20 cellular contexts compared by ENCODE assay signal in the genomic region with DNA sequence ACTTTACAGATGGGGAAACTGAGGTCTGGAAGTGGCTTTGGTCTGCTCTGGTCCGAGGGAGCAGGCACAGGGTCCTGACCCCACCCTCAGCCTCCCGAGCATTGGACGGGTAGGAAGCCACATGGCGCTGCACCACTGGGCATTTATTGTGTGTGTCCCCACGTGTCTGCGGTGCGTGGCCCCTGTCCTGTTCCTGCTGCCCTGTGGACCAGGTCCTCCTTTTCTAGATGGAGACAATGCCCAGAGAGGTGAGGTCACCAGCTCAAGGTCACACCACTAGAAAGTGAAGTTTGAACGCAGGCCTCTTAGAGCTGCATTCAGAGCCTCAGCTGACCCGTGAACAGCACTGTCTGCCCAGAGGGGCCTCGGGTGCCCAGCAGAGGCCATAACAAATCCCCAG.
"Had no signal": no experiment of that assay in that cellular context is flagged by ENCODE, and none has a peak within 500 bp of the region (broad histone marks: within the 10 kb centered on the region; RNA-seq: fewer than 3 reads in every experiment).

No MANE protein-coding gene starts in this region.

- H3K9me3 ChIP-seq: ascending aorta, pancreas, tibial nerve, uterus had no signal

- H3K27me3 ChIP-seq: ascending aorta, brain microvascular endothelial cell, pancreas, tibial nerve, uterus had no signal

- DNase-seq: activated T-cell treated with anti-CD3 and anti-CD28 coated beads, Interleukin-2, amount 50 U/mL, for 1 hour; brain microvascular endothelial cell; effector CD4-positive, alpha-beta T cell; foreskin fibroblast; hippocampal formation; kidney glomerular epithelial cell; pancreas; stimulated activated CD4-positive, alpha-beta T cell treated with anti-CD3 and anti-CD28 coated beads, Interleukin-15, amount 100 ng/mL, for 24 hours; stimulated activated CD8-positive, alpha-beta memory T cell treated with anti-CD3 and anti-CD28 coated beads, Interleukin-4, amount 100 ng/mL, for 48 hours; stimulated activated naive CD4-positive, alpha-beta T cell treated with Interleukin-2 at 50 U/mL for 16 hours; T-helper 9 cell; uterus had no signal

- H3K4me1 ChIP-seq: pancreas, uterus had no signal

- H3K36me3 ChIP-seq: ascending aorta, brain microvascular endothelial cell, pancreas, tibial nerve, uterus had no signal

- H3K27me3 Mint-ChIP-seq: memory B cell; natural killer cell treated with Interleukin-12 subunit alpha and Interleukin-12 subunit beta and Interleukin-15 and Interleukin-18, amount 100 ng/mL, for 72 hours had no signal

- H3K4me2 ChIP-seq: smooth muscle cell had no signal

- H3K4me3 ChIP-seq: ascending aorta, pancreas, smooth muscle cell, tibial nerve, uterus had no signal

- H3K27ac Mint-ChIP-seq: memory B cell; natural killer cell treated with Interleukin-12 subunit alpha and Interleukin-12 subunit beta and Interleukin-15 and Interleukin-18, amount 100 ng/mL, for 72 hours; WTC11 had no signal

- H3K4me3 Mint-ChIP-seq: memory B cell; natural killer cell treated with Interleukin-12 subunit alpha and Interleukin-12 subunit beta and Interleukin-15 and Interleukin-18, amount 100 ng/mL, for 72 hours; WTC11 had no signal

- H3K9me3 Mint-ChIP-seq: activated naive CD4-positive, alpha-beta T cell treated with anti-CD3 and anti-CD28 coated beads, Interleukin-2, amount 50 U/mL, for 72 hours; memory B cell; natural killer cell treated with Interleukin-12 subunit alpha and Interleukin-12 subunit beta and Interleukin-15 and Interleukin-18, amount 100 ng/mL, for 72 hours; WTC11 had no signal

- H3K27ac ChIP-seq: brain microvascular endothelial cell, pancreas, uterus had no signal

- ATAC-seq: activated naive CD4-positive, alpha-beta T cell treated with anti-CD3 and anti-CD28 coated beads, Interleukin-2, amount 50 U/mL, for 72 hours; pancreas; sciatic nerve; WTC11 had no signal

- H3K36me3 Mint-ChIP-seq: activated naive CD4-positive, alpha-beta T cell treated with anti-CD3 and anti-CD28 coated beads, Interleukin-2, amount 50 U/mL, for 72 hours; memory B cell; natural killer cell treated with Interleukin-12 subunit alpha and Interleukin-12 subunit beta and Interleukin-15 and Interleukin-18, amount 100 ng/mL, for 72 hours; WTC11 had no signal
